8 cellular contexts compared by ENCODE assay signal in the genomic region with DNA sequence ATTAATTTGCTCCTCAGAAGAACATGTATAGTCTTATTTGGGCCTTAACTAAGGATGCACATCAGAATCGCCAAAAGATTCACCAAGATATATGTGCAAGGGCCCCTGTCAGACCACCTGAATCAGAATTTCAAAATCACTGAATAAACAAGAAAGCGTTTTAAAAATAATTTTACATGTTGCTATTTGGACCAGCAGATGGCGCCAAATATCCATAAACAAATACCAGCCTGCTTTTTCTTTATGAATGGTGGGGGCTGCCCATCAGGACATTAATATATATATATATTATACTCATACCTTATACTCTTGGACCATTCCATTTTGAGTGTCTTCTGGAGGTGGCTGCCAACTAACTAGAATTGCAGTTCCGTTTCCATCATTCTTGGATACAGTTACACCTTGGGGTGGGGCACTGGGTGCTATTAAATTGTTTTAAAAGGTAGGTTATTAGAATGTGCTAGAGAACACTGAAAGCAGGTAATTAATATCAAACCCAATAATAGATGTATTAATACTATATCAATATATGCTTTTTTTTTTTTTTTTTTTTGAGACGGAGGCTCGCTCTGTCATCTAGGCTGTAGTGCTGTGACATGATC.
DNase-seq lines count a peak whose midpoint lies in the region; ATAC-seq, FAIRE-seq and TF ChIP-seq lines count a peak whose summit lies in the region.

No MANE protein-coding gene starts in this region.

- H3K79me2 ChIP-seq in K562 (ENCODE audit: control insufficient read depth, insufficient read depth, low read length), result no peaks in the 10 kb centered on the region

- no peak for FAIRE-seq in K562 (lab: Jason Lieb, UNC)

- no peak overlapping the region for H3K4me2 ChIP-seq in K562 (ENCODE audit: insufficient read depth, low read length)

- ATAC-seq in Right ventricle myocardium inferior, result no peak
- ATAC-seq in K562, result no peak
- ATAC-seq in lower lobe of right lung, result no peak
- ATAC-seq in HG03139 (IDR thresholded peaks at IDR 0.05; ENCODE audit: unreplicated experiment), result no peak

- H2AFZ ChIP-seq in K562 (ENCODE audit: low read depth, low read length), result no peak overlapping the region

- TF ChIP-seq CTCF in right atrium auricular region (IDR thresholded peaks at IDR 0.05), result peak; percentile 50 to 78
- TF ChIP-seq CTCF in K562 (IDR thresholded peaks at IDR 0.05 in 2 of 3, conservative IDR thresholded peaks at IDR 0.05 in 1 of 3; ENCODE audit: insufficient read depth in 2 of 3, low read depth in 1 of 3, low read length in 3 of 3), result peak in 2 of 3 experiments; percentile 34 to 61; a peak in 3 of 6 replicates
- peak; percentile 63 for TF ChIP-seq CTCF in lower lobe of right lung (IDR thresholded peaks at IDR 0.05)

- H3K36me3 ChIP-seq in right atrium auricular region (no peaks in the 10 kb centered on the region), K562 (ENCODE audit: control insufficient read depth, insufficient read depth, low read length) (no peaks in the 10 kb centered on the region), lower lobe of right lung (no peaks in the 10 kb centered on the region)

- 0% methylated on average over 3 of the region's 6 CpGs for WGBS in K562 (ENCODE audit: insufficient coverage, low coverage, missing lambda C conversion rate)

- H3K9me3 ChIP-seq in right atrium auricular region, result no peaks in the 10 kb centered on the region
- H3K9me3 ChIP-seq in K562 (replicated peaks; ENCODE audit: control insufficient read depth, insufficient read depth, low read depth, low read length), result no peaks in the 10 kb centered on the region
- H3K9me3 ChIP-seq in lower lobe of right lung, result no peaks in the 10 kb centered on the region

- intact Hi-C loops in Right ventricle myocardium inferior (cut with DNase I) (loop anchor here (2.0 to 5.0 kb wide), 2 partner anchors 373 to 703 kb away; no protein-coding TSS in a partner anchor), K562 (cut with micrococcal nuclease) (loop anchor here (1.0 to 5.0 kb wide), 3 partner anchors 373 to 838 kb away; no protein-coding TSS in a partner anchor), lower lobe of right lung (cut with DNase I) (no loop called here)

- H3K9me1 ChIP-seq in K562 (ENCODE audit: control insufficient read depth, insufficient read depth, low read length), result no peaks in the 10 kb centered on the region

- TF ChIP-seq EP300 in K562 (IDR thresholded peaks at IDR 0.05; ENCODE audit: low read length), result no peak

- no peak for TF ChIP-seq POLR2A in K562 (conservative IDR thresholded peaks at IDR 0.05)

- no peak overlapping the region for H3K9ac ChIP-seq in K562 (ENCODE audit: insufficient read depth in 1 of 2, low read depth in 2 of 2, low read length in 2 of 2)

- H3K27ac ChIP-seq in right atrium auricular region (no peak overlapping the region), K562 (ENCODE audit: extremely low read depth, low read depth, low read length) (no peak overlapping the region), lower lobe of right lung (no peak overlapping the region)

- H3K4me1 ChIP-seq in right atrium auricular region (no peaks in the 10 kb centered on the region), K562 (replicated peaks in 1 of 2; ENCODE audit: control insufficient read depth in 2 of 2, insufficient read depth in 2 of 2, low read length in 2 of 2) (no peaks in the 10 kb centered on the region), lower lobe of right lung (no peaks in the 10 kb centered on the region)

- in situ Hi-C loops in K562 (cut with MboI), result loop anchor here (25.0 kb wide), 2 partner anchors 378 to 828 kb away; no protein-coding TSS in a partner anchor

- POLR2A ChIA-PET in K562 (lab: Yijun Ruan, JAX), result no interaction called here

- DNase-seq in right atrium auricular region (ENCODE audit: low spot score) (no peak), Right ventricle myocardium inferior (ENCODE audit: missing footprints) (no peak), M059J (ENCODE audit: low read depth) (peak; percentile 20), K562 (ENCODE audit: extremely low read depth in 1 of 4, low spot score in 3 of 4) (peak; percentile 5 to 54 (median 10)), lower lobe of right lung (no peak), GM19238 (ENCODE audit: insufficient read length, low spot score) (no peak)
- no peak for DNase-seq in activated naive CD4-positive, alpha-beta T cell treated with Interleukin-2 at 50 U/mL for 16 hours

- H4K20me1 ChIP-seq in K562 (replicated peaks; ENCODE audit: control insufficient read depth, insufficient read depth, low read length), result no peaks in the 10 kb centered on the region

- H3K4me3 ChIP-seq in right atrium auricular region, result no peak overlapping the region
- no peak overlapping the region for H3K4me3 ChIP-seq in K562
- H3K4me3 ChIP-seq in lower lobe of right lung, result no peak overlapping the region

- H3K27me3 ChIP-seq in right atrium auricular region (no peaks in the 10 kb centered on the region), K562 (ENCODE audit: control insufficient read depth in 2 of 2, insufficient read depth in 2 of 2, low read length in 2 of 2) (no peaks in the 10 kb centered on the region), lower lobe of right lung (ENCODE audit: low read depth) (no peaks in the 10 kb centered on the region)

- CTCF ChIA-PET in K562 (lab: Yijun Ruan, JAX; ENCODE audit: low intra/inter-chr PET ratio), result interaction anchor here (0.6 to 1.9 kb wide), 2 partner anchors 373 to 858 kb away, joined by 3 to 6 read pairs; no protein-coding TSS in a partner anchor

- BruUV-seq in K562 (replicated peaks; lab: Mats Ljungman, UMichigan), result no TSS peak

- peak; percentile 59 to 68 for TF ChIP-seq RAD21 in K562 (CRISPR knock-in tag; conservative IDR thresholded peaks at IDR 0.05 in 1 of 2, IDR thresholded peaks at IDR 0.05 in 1 of 2)

TF ChIP-seq in K562, 482 proteins besides CTCF, POLR2A, EP300 and RAD21:
- TF ChIP-seq, protein P1, sequence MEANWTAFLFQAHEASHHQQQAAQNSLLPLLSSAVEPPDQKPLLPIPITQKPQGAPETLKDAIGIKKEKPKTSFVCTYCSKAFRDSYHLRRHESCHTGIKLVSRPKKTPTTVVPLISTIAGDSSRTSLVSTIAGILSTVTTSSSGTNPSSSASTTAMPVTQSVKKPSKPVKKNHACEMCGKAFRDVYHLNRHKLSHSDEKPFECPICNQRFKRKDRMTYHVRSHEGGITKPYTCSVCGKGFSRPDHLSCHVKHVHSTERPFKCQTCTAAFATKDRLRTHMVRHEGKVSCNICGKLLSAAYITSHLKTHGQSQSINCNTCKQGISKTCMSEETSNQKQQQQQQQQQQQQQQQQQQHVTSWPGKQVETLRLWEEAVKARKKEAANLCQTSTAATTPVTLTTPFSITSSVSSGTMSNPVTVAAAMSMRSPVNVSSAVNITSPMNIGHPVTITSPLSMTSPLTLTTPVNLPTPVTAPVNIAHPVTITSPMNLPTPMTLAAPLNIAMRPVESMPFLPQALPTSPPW (CRISPR knock-in tag; IDR thresholded peaks at IDR 0.05), result peak; percentile 31; the same call in 1 of the 2 replicates
- TF ChIP-seq MEF2A (IDR thresholded peaks at IDR 0.05; ENCODE audit: control insufficient read depth, low read depth, low read length), result no peak

Comparison
In these comparisons a context has a peak if more than half of its experiments do, and no peak if none do; other contexts are left out.
1. DNase-seq: peak in M059J (single experiment) and K562 (4 of 4); none in right atrium auricular region (single experiment), Right ventricle myocardium inferior (single experiment), lower lobe of right lung (single experiment), GM19238 (single experiment) and activated naive CD4-positive, alpha-beta T cell treated with Interleukin-2 at 50 U/mL for 16 hours (single experiment).
2. Peak in every context shown above with its lines, with median percentiles within 50 percentile points of each other: CTCF ChIP-seq.